In the genomic region with DNA sequence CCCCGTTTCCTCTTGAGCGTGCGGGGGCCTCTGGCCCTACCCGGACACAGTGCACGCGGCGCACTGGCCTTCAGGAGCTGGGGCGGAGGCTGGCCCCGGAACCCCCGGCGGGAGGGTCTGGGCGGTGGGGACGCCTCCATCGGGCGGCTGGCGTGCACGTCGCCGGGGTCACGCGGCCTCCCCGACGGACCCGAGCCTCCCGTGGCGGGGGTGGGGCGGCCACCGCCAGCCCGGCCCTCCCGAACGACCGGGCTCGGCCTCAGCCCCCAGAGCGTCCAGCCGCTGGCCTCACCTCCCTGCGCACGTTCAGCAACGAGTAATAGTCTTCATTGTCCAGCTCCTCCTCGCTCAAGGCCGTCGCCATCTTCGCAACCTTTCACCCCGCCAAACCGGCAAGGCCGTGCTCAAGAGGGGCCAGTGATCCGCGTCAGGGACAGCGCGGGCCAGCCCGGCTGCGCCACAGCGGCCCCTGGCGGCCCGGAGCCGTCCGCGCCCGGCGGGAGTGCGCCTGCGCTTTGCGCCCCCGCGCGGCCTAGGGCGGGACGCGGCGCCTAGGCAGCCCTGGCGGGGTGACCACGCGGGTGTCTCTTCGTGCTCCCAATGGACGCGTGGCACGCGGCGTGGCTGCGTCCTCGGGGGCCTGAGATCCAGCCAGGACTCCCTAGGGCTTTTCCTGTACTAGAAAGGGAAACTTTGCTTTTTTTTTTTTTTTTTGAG, we compare ENCODE assay signal across 8 cellular contexts. TPM values are rescaled to one million over a fixed set of nuclear protein-coding genes. Genes with fewer than 3 reads are reported as not detected.
DNase-seq lines count a peak whose midpoint lies in the region; ATAC-seq and TF ChIP-seq lines count a peak whose summit lies in the region.

A gene with protein sequence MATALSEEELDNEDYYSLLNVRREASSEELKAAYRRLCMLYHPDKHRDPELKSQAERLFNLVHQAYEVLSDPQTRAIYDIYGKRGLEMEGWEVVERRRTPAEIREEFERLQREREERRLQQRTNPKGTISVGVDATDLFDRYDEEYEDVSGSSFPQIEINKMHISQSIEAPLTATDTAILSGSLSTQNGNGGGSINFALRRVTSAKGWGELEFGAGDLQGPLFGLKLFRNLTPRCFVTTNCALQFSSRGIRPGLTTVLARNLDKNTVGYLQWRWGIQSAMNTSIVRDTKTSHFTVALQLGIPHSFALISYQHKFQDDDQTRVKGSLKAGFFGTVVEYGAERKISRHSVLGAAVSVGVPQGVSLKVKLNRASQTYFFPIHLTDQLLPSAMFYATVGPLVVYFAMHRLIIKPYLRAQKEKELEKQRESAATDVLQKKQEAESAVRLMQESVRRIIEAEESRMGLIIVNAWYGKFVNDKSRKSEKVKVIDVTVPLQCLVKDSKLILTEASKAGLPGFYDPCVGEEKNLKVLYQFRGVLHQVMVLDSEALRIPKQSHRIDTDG (minus strand): TSS at position 380 of the 717 bp plus-strand sequence. CDS start 16 bp downstream, at position 364.

- peak; percentile 82 for ATAC-seq in HG02840 (IDR thresholded peaks at IDR 0.05; ENCODE audit: low FRiP score, unreplicated experiment)
- peak; percentile 97 for ATAC-seq in left ventricle myocardium superior
- peak; percentile 97 to 99 (median 98) for ATAC-seq in psoas muscle

- no peaks in the 10 kb centered on the region for H3K9me3 Mint-ChIP-seq in T-helper 1 cell treated with Interleukin-12 subunit alpha and Interleukin-12 subunit beta and Interleukin-4 antibody, amounts not matched to agents 30 μg/mL and 1 μg/mL, for 36 hours

- H3K4me1 ChIP-seq in psoas muscle (peaks cover 21% of the 10 kb centered on the region), urinary bladder (ENCODE audit: insufficient read depth) (peaks cover 1% of the 10 kb centered on the region)

- H3K36me3 Mint-ChIP-seq in T-helper 1 cell treated with Interleukin-12 subunit alpha and Interleukin-12 subunit beta and Interleukin-4 antibody, amounts not matched to agents 30 μg/mL and 1 μg/mL, for 36 hours (ENCODE audit: low read depth) = no peaks in the 10 kb centered on the region

- H3K27ac ChIP-seq in psoas muscle (peak within 1 kb of the TSS; percentile 89), urinary bladder (ENCODE audit: low read depth) (peak within 1 kb of the TSS; percentile 70)

- TF ChIP-seq CTCF in GM13977 (IDR thresholded peaks at IDR 0.05; ENCODE audit: extremely low read depth, insufficient read depth, missing control alignments) (peak; percentile 100), psoas muscle (IDR thresholded peaks at IDR 0.05) (peak; percentile 98)

- no peaks in the 10 kb centered on the region for H3K9me3 ChIP-seq in psoas muscle

- in situ Hi-C loops in GM13977 (cut with MboI; ENCODE audit: low pct_unique_long_range_greater_than_20kb, low sequenced_read_pairs, unreplicated experiment) = loop anchor here (25.0 kb wide), 2 partner anchors 361 to 511 kb away; no protein-coding TSS in a partner anchor

- DNase-seq in GM13977 (ENCODE audit: low spot score) (peak; percentile 97), NCI-H1436 (lab: John Stamatoyannopoulos, UW) (peak; percentile 81), amniotic stem cell (lab: John Stamatoyannopoulos, UW) (peak; percentile 85), left ventricle myocardium superior (peak; percentile 93), psoas muscle (peak; percentile 89 to 95)

- H3K4me3 ChIP-seq in psoas muscle (peak within 1 kb of the TSS; percentile 99), urinary bladder (ENCODE audit: low read depth, low read length) (peak within 1 kb of the TSS; percentile 95)

- H3K36me3 ChIP-seq in psoas muscle (ENCODE audit: insufficient read depth in 1 of 2, low read depth in 1 of 2) (no peaks in the 10 kb centered on the region), urinary bladder (ENCODE audit: insufficient read depth) (no peaks in the 10 kb centered on the region)

- 0 to 1% (median 0%) methylated on average over 62 to 80 of the region's 80 CpGs for WGBS in psoas muscle, 3 donors
- WGBS in urinary bladder = under 1% methylated on average over 80 of the region's 80 CpGs

- peak within 1 kb of the TSS; percentile 92 for H3K4me3 Mint-ChIP-seq in T-helper 1 cell treated with Interleukin-12 subunit alpha and Interleukin-12 subunit beta and Interleukin-4 antibody, amounts not matched to agents 30 μg/mL and 1 μg/mL, for 36 hours

- H3K27me3 Mint-ChIP-seq in T-helper 1 cell treated with Interleukin-12 subunit alpha and Interleukin-12 subunit beta and Interleukin-4 antibody, amounts not matched to agents 30 μg/mL and 1 μg/mL, for 36 hours (ENCODE audit: low read depth) = no peaks in the 10 kb centered on the region

- H3K27me3 ChIP-seq in psoas muscle (ENCODE audit: insufficient read depth in 3 of 3, low read length in 2 of 3) = no peaks in the 10 kb centered on the region

- peak within 1 kb of the TSS; percentile 93 for H3K27ac Mint-ChIP-seq in T-helper 1 cell treated with Interleukin-12 subunit alpha and Interleukin-12 subunit beta and Interleukin-4 antibody, amounts not matched to agents 30 μg/mL and 1 μg/mL, for 36 hours

- H3K4me1 Mint-ChIP-seq in T-helper 1 cell treated with Interleukin-12 subunit alpha and Interleukin-12 subunit beta and Interleukin-4 antibody, amounts not matched to agents 30 μg/mL and 1 μg/mL, for 36 hours (ENCODE audit: low read depth) = peaks cover 23% of the 10 kb centered on the region

- intact Hi-C loops in left ventricle myocardium superior (cut with micrococcal nuclease) (no loop called here), psoas muscle (cut with DNase I) (loop anchor here in 1 of 2 donors (5.0 kb wide), 1 partner anchor 86 kb away; a partner anchor contains a TSS)

RNA-seq across cellular contexts. Expression of the gene that starts here (rescaled TPM):
- total RNA-seq in left ventricle myocardium superior (78.6 TPM), psoas muscle (10 to 100 TPM; 40.4 to 58.8 (median 51.1) TPM), urinary bladder (28.3 TPM)
- polyA plus RNA-seq in psoas muscle (10 to 100 TPM; 28.2 to 65.4 (median 63.9) TPM), urinary bladder (29.0 TPM)

Comparison
In these comparisons a context has a peak if more than half of its experiments do, and no peak if none do; other contexts are left out.
1. Peak in every context shown above with its lines: DNase-seq, ATAC-seq, H3K4me3 ChIP-seq and H3K27ac ChIP-seq.